Comparison of ENCODE assay signal across 8 cellular contexts in the genomic region with DNA sequence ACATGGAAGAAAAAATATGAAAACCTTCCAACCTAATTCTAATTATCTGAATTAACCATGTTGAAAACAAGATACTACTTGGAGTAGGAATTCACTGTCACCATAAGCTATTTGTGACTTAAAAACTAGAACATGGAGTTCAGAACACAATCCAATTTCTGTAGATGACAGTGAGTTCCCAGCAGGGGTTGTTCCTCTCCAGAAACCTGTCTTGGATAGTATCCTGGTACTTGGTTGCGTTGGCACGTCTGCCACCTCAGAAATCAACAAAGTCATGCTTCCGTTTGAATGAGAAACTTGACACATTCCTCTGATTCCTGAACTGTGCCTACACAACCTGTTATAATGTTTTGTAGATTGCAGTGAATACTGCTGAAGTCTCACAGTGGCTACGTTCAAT.
"Had no signal": no experiment of that assay in that cellular context is flagged by ENCODE, and none has a peak within 500 bp of the region (broad histone marks: within the 10 kb centered on the region; RNA-seq: fewer than 3 reads in every experiment).

No MANE protein-coding gene starts in this region.

- H3K4me1 ChIP-seq: HAP-1 had no signal

- H3K4me3 Mint-ChIP-seq: HFFc6 had no signal

- DNase-seq: GM23248, GOT3, H7, HFFc6, IMR-90 had no signal

- H3K27ac Mint-ChIP-seq: HFFc6 had no signal

- H3K9ac ChIP-seq: GM23248 had no signal

- H3K9me3 ChIP-seq: HAP-1 had no signal

- H3K27ac ChIP-seq: GM23248 had no signal

- FAIRE-seq: HTR-8/SVneo, K562 had no signal

- H3K4me3 ChIP-seq: GM23248, HAP-1, K562 had no signal

- H3K36me3 ChIP-seq: HAP-1 had no signal
